In genomic region chr6:72787521-72788031, GRCh38 we compare ENCODE assay signal across 11 cellular contexts.
DNase-seq lines count a peak whose midpoint lies in the region; ATAC-seq, FAIRE-seq and TF ChIP-seq lines count a peak whose summit lies in the region.
"Had no signal": no experiment of that assay in that cellular context is flagged by ENCODE, and none has a peak within 500 bp of the region (broad histone marks: within the 10 kb centered on the region; RNA-seq: fewer than 3 reads in every experiment).

No MANE protein-coding gene starts in this region.

- H3K9me3 Mint-ChIP-seq in activated naive CD8-positive, alpha-beta T cell treated with anti-CD3 and anti-CD28 coated beads, Interleukin-2, amount 50 U/mL, for 24 hours: no peaks in the 10 kb centered on the region

- no peak for ATAC-seq in activated naive CD8-positive, alpha-beta T cell treated with anti-CD3 and anti-CD28 coated beads, Interleukin-2, amount 50 U/mL, for 24 hours
- ATAC-seq in GM18868 (IDR thresholded peaks at IDR 0.05; ENCODE audit: unreplicated experiment) (no peak), GM18873 (IDR thresholded peaks at IDR 0.05; ENCODE audit: low FRiP score, unreplicated experiment) (no peak), GM18498 (IDR thresholded peaks at IDR 0.05; ENCODE audit: unreplicated experiment) (no peak)

- no peak overlapping the region for H3K27ac Mint-ChIP-seq in activated naive CD8-positive, alpha-beta T cell treated with anti-CD3 and anti-CD28 coated beads, Interleukin-2, amount 50 U/mL, for 24 hours

- peak; percentile 85 for FAIRE-seq in RCC 7860 (lab: Jason Lieb, UNC)

- H3K36me3 Mint-ChIP-seq in activated naive CD8-positive, alpha-beta T cell treated with anti-CD3 and anti-CD28 coated beads, Interleukin-2, amount 50 U/mL, for 24 hours (ENCODE audit: low read depth): peaks cover 16% of the 10 kb centered on the region

- H3K36me3 ChIP-seq in H7 (replicated peaks; ENCODE audit: control insufficient read depth, insufficient read depth, low read length): no peaks in the 10 kb centered on the region

- peak; percentile 17 for DNase-seq in H7
- peak; percentile 91 for DNase-seq in RCC 7860 (ENCODE audit: low spot score)
- peak; percentile 92 for DNase-seq in fibroblast of the aortic adventitia (ENCODE audit: low read depth)
- peak; percentile 79 for DNase-seq in skeletal muscle cell (ENCODE audit: low read depth)
- no peak for DNase-seq in activated naive CD8-positive, alpha-beta T cell treated with anti-CD3 and anti-CD28 coated beads, Interleukin-2, amount 50 U/mL, for 24 hours
- DNase-seq: activated CD4-positive, alpha-beta T cell treated with anti-CD3 and anti-CD28 coated beads for 4 hours; central memory CD4-positive, alpha-beta T cell; NCI-H1092 treated with DMSO at 0.1 percent for 48 hours had no signal

- TF ChIP-seq CTCF in fibroblast of the aortic adventitia (IDR thresholded peaks at IDR 0.05; ENCODE audit: insufficient read depth, low read length): no peak

- no peaks in the 10 kb centered on the region for H3K27me3 ChIP-seq in H7 (ENCODE audit: control insufficient read depth, insufficient read depth, low read length)

- H3K4me3 ChIP-seq in H7 (ENCODE audit: insufficient read depth, low read depth, low read length) (no peak overlapping the region), fibroblast of the aortic adventitia (ENCODE audit: low read depth, low read length) (no peak overlapping the region), skeletal muscle cell (ENCODE audit: low read depth, low read length) (no peak overlapping the region)

- peaks cover 4% of the 10 kb centered on the region for H3K4me1 Mint-ChIP-seq in activated naive CD8-positive, alpha-beta T cell treated with anti-CD3 and anti-CD28 coated beads, Interleukin-2, amount 50 U/mL, for 24 hours

- H3K27me3 Mint-ChIP-seq in activated naive CD8-positive, alpha-beta T cell treated with anti-CD3 and anti-CD28 coated beads, Interleukin-2, amount 50 U/mL, for 24 hours: no peaks in the 10 kb centered on the region

- no peak overlapping the region for H3K4me3 Mint-ChIP-seq in activated naive CD8-positive, alpha-beta T cell treated with anti-CD3 and anti-CD28 coated beads, Interleukin-2, amount 50 U/mL, for 24 hours
